In genomic region chr10:132588301-132589013, GRCh38 we compare ENCODE assay signal across 10 cellular contexts. TPM values are rescaled to one million over a fixed set of nuclear protein-coding genes. Genes with fewer than 3 reads are reported as not detected.
DNase-seq lines count a peak whose midpoint lies in the region; ATAC-seq and TF ChIP-seq lines count a peak whose summit lies in the region.
"Had no signal": no experiment of that assay in that cellular context is flagged by ENCODE, and none has a peak within 500 bp of the region (broad histone marks: within the 10 kb centered on the region; RNA-seq: fewer than 3 reads in every experiment).

No MANE protein-coding gene starts in this region.

- peak overlapping the region; percentile 68 for H3K9ac ChIP-seq in BLaER1

- TF ChIP-seq POLR2A in upper lobe of left lung (IDR thresholded peaks at IDR 0.05), result peak in 1 of 4 donors; percentile 22

- intact Hi-C loops in lower lobe of right lung (cut with DNase I), result no loop called here

- H3K36me3 ChIP-seq in BLaER1, result no peaks in the 10 kb centered on the region
- no peaks in the 10 kb centered on the region for H3K36me3 ChIP-seq in lower lobe of right lung
- H3K36me3 ChIP-seq in upper lobe of left lung, result no peaks in the 10 kb centered on the region
- H3K36me3 ChIP-seq: pancreas had no signal

- H3K9me3 Mint-ChIP-seq in activated naive CD8-positive, alpha-beta T cell treated with anti-CD3 and anti-CD28 coated beads, Interleukin-2, amount 10 ng/mL, durations not matched to agents 7 days and 5 days, result peaks cover 13% of the 10 kb centered on the region

- H3K27me3 ChIP-seq in BLaER1 (no peaks in the 10 kb centered on the region), lower lobe of right lung (ENCODE audit: low read depth) (no peaks in the 10 kb centered on the region), upper lobe of left lung (no peaks in the 10 kb centered on the region)
- H3K27me3 ChIP-seq: pancreas had no signal

- H3K27ac Mint-ChIP-seq in activated naive CD8-positive, alpha-beta T cell treated with anti-CD3 and anti-CD28 coated beads, Interleukin-2, amount 10 ng/mL, durations not matched to agents 7 days and 5 days, result peak overlapping the region; percentile 93

- H4K20me1 ChIP-seq in BLaER1, result peaks cover 68% of the 10 kb centered on the region

- H3K36me3 Mint-ChIP-seq in activated naive CD8-positive, alpha-beta T cell treated with anti-CD3 and anti-CD28 coated beads, Interleukin-2, amount 10 ng/mL, durations not matched to agents 7 days and 5 days, result peaks cover 36% of the 10 kb centered on the region

- peak; percentile 44 for ATAC-seq in HG03175 (IDR thresholded peaks at IDR 0.05; ENCODE audit: unreplicated experiment)
- ATAC-seq in activated naive CD8-positive, alpha-beta T cell treated with anti-CD3 and anti-CD28 coated beads, Interleukin-2, amount 10 ng/mL, durations not matched to agents 7 days and 5 days (ENCODE audit: low read depth), result peak; percentile 71
- peak; percentile 53 to 76 for ATAC-seq in lower lobe of right lung
- peak; percentile 71 for ATAC-seq in upper lobe of left lung (ENCODE audit: low FRiP score in 2 of 2)
- ATAC-seq in GM21786 (IDR thresholded peaks at IDR 0.05; ENCODE audit: unreplicated experiment), result no peak

- peak overlapping the region; percentile 95 for H3K4me2 ChIP-seq in BLaER1

- H3K4me3 ChIP-seq in BLaER1 (peak overlapping the region; percentile 44), lower lobe of right lung (peak overlapping the region; percentile 39), upper lobe of left lung (peak overlapping the region in 2 of 4 donors; percentile 11 to 15)
- H3K4me3 ChIP-seq: pancreas had no signal

- no peaks in the 10 kb centered on the region for H3K9me3 ChIP-seq in BLaER1
- H3K9me3 ChIP-seq in lower lobe of right lung, result no peaks in the 10 kb centered on the region
- H3K9me3 ChIP-seq in upper lobe of left lung, result no peaks in the 10 kb centered on the region
- H3K9me3 ChIP-seq: pancreas had no signal

- peak; percentile 69 for DNase-seq in activated naive CD8-positive, alpha-beta T cell treated with anti-CD3 and anti-CD28 coated beads, Interleukin-2, amount 10 ng/mL, durations not matched to agents 7 days and 5 days
- DNase-seq in lower lobe of right lung, result peak; percentile 76
- DNase-seq in upper lobe of left lung, result peak in 1 of 2 donors; percentile 78
- no peak for DNase-seq in NCI-H82 treated with DMSO at 0.1 percent for 48 hours (lab: John Stamatoyannopoulos, UW; ENCODE audit: unreplicated experiment)
- no peak for DNase-seq in glomerular visceral epithelial cell (ENCODE audit: extremely low spot score)

- peaks cover 30% of the 10 kb centered on the region for H3K4me1 Mint-ChIP-seq in activated naive CD8-positive, alpha-beta T cell treated with anti-CD3 and anti-CD28 coated beads, Interleukin-2, amount 10 ng/mL, durations not matched to agents 7 days and 5 days

- POLR2A ChIA-PET in activated naive CD8-positive, alpha-beta T cell treated with anti-CD3 and anti-CD28 coated beads, Interleukin-2, amount 10 ng/mL, durations not matched to agents 7 days and 5 days (lab: Charles Lee), result interaction anchor here (1.2 kb wide), 1 partner anchor 16 kb away, joined by 3 read pairs; no protein-coding TSS in a partner anchor

- 41 to 46% methylated on average over 24 to 25 of the region's 25 CpGs for WGBS in upper lobe of left lung, 2 donors

- H3K4me1 ChIP-seq in BLaER1 (peaks cover 82% of the 10 kb centered on the region), lower lobe of right lung (peaks cover 93% of the 10 kb centered on the region), upper lobe of left lung (peaks cover 75 to 92% (median 77%) of the 10 kb centered on the region in 4 donors)

- H3K4me3 Mint-ChIP-seq in activated naive CD8-positive, alpha-beta T cell treated with anti-CD3 and anti-CD28 coated beads, Interleukin-2, amount 10 ng/mL, durations not matched to agents 7 days and 5 days, result peak overlapping the region; percentile 78

- H3K27ac ChIP-seq in BLaER1 (peak overlapping the region; percentile 86), lower lobe of right lung (peak overlapping the region; percentile 82), upper lobe of left lung (peak overlapping the region; percentile 71 to 79 (median 78))
- H3K27ac ChIP-seq: VCaP had no signal

- peaks cover 5% of the 10 kb centered on the region for H3K27me3 Mint-ChIP-seq in activated naive CD8-positive, alpha-beta T cell treated with anti-CD3 and anti-CD28 coated beads, Interleukin-2, amount 10 ng/mL, durations not matched to agents 7 days and 5 days

- no peak for TF ChIP-seq CTCF in lower lobe of right lung (IDR thresholded peaks at IDR 0.05)
- no peak for TF ChIP-seq CTCF in upper lobe of left lung (IDR thresholded peaks at IDR 0.05)

- TF ChIP-seq EP300 in upper lobe of left lung (IDR thresholded peaks at IDR 0.05), result peak in 2 of 4 donors; percentile 70 to 74

RNA-seq across cellular contexts. Expression of gene INPP5A, which starts 50.9 kb away (rescaled TPM):
- total RNA-seq in activated naive CD8-positive, alpha-beta T cell treated with anti-CD3 and anti-CD28 coated beads, Interleukin-2, amount 10 ng/mL, durations not matched to agents 7 days and 5 days, result 10 to 100 TPM; 14.1 to 15.7 TPM
- 34.1 TPM for total RNA-seq in lower lobe of right lung
- total RNA-seq in upper lobe of left lung, result 10 to 100 TPM; 28.6 to 81.7 (median 44.8) TPM

Comparison
In these comparisons a context has a peak if more than half of its experiments do, and no peak if none do; other contexts are left out.
1. DNase-seq: peak in activated naive CD8-positive, alpha-beta T cell treated with anti-CD3 and anti-CD28 coated beads, Interleukin-2, amount 10 ng/mL, durations not matched to agents 7 days and 5 days (single experiment) and lower lobe of right lung (single experiment); none in NCI-H82 treated with DMSO at 0.1 percent for 48 hours (single experiment) and glomerular visceral epithelial cell (single experiment).
2. Peak in every context shown above with its lines, with median percentiles within 50 percentile points of each other: H3K27ac ChIP-seq.